Comparison of ENCODE assay signal across 1 cellular context in genomic region chr15:41919201-41919820, GRCh38.
TF ChIP-seq lines count a peak whose summit lies in the region.

No MANE protein-coding gene starts in this region.

TF ChIP-seq in WTC11, 78 proteins besides CTCF, POLR2A, EP300 and RAD21:
- TF ChIP-seq PRDM15 (CRISPR knock-in tag; IDR thresholded peaks at IDR 0.05) = peak; percentile 85
- TF ChIP-seq JAZF1 (CRISPR knock-in tag; IDR thresholded peaks at IDR 0.05) = no peak
- TF ChIP-seq ZNF138 (CRISPR knock-in tag; conservative IDR thresholded peaks at IDR 0.05) = no peak
- TF ChIP-seq E2F1 (CRISPR knock-in tag; IDR thresholded peaks at IDR 0.05) = no peak
- TF ChIP-seq ETV6 (CRISPR knock-in tag; IDR thresholded peaks at IDR 0.05) = no peak
